ENCODE assay signal across 33 cellular contexts in genomic region chr15:66796343-66796742, GRCh38.
"Had no signal": no experiment of that assay in that cellular context is flagged by ENCODE, and none has a peak within 500 bp of the region (broad histone marks: within the 10 kb centered on the region; RNA-seq: fewer than 3 reads in every experiment).

No MANE protein-coding gene starts in this region.

- H3K4me3 Mint-ChIP-seq: activated B cell treated with CpG ODN at 0.5 μM for 24 hours; activated CD4-positive, alpha-beta memory T cell treated with anti-CD3 and anti-CD28 coated beads, Interleukin-2, amount 10 ng/mL, durations not matched to agents 7 days and 5 days; activated T-cell treated with anti-CD3 and anti-CD28 coated beads, Interleukin-2, amount 50 U/mL, for 24 hours; brain had no signal

- DNase-seq: activated B cell treated with CpG ODN at 0.5 μM for 24 hours; activated CD4-positive, alpha-beta memory T cell treated with anti-CD3 and anti-CD28 coated beads, Interleukin-2, amount 10 ng/mL, durations not matched to agents 7 days and 5 days; activated CD4-positive, alpha-beta T cell treated with anti-CD3 and anti-CD28 coated beads for 4 hours; activated CD4-positive, CD25-positive, alpha-beta regulatory T cell treated with anti-CD3 and anti-CD28 coated beads, Interleukin-2, amount 50 U/mL, for 72 hours; activated CD8-positive, alpha-beta memory T cell treated with anti-CD3 and anti-CD28 coated beads for 24 hours; activated gamma-delta T cell; activated naive CD4-positive, alpha-beta T cell treated with Interleukin-2 at 50 U/mL for 16 hours; activated T-cell treated with anti-CD3 and anti-CD28 coated beads, Interleukin-2, amount 50 U/mL, for 24 hours; adrenal gland; caudate nucleus; cerebellar nuclear complex; MM.1S; MV-4-11; NCI-H1092; NCI-H1436 treated with DMSO at 0.1 percent for 48 hours; NCI-H1694 treated with DMSO at 0.1 percent for 48 hours; NCI-H2029; NCI-H2171; NCI-H510A; NCI-H748 treated with DMSO at 0.1 percent for 48 hours; NK-92 treated with Interleukin-12 subunit alpha and Interleukin-12 subunit beta, amount 100 ng/mL, for 24 hours; PC-9; Right ventricle myocardium superior; SW 1271; T-helper 1 cell; T-helper 2 cell; T-helper 9 cell had no signal

- H3K4me3 ChIP-seq: adrenal gland, PC-9 had no signal

- H3K9me3 Mint-ChIP-seq: activated B cell treated with CpG ODN at 0.5 μM for 24 hours; activated CD4-positive, alpha-beta memory T cell treated with anti-CD3 and anti-CD28 coated beads, Interleukin-2, amount 10 ng/mL, durations not matched to agents 7 days and 5 days; activated naive CD4-positive, alpha-beta T cell treated with anti-CD3 and anti-CD28 coated beads, Interleukin-2, amount 50 U/mL, for 72 hours; activated T-cell treated with anti-CD3 and anti-CD28 coated beads, Interleukin-2, amount 50 U/mL, for 24 hours; activated T-helper 2 cell treated with anti-CD3 and anti-CD28 coated beads, Interferon-gamma antibody, Interleukin-2, Interleukin-4, amounts not matched to agents 10 μg/mL and 5 μg/mL and 100 μg/mL, durations not matched to agents 14 hours and 24 hours and 36 hours had no signal

- H3K9ac ChIP-seq: KMS-11 had no signal

- H2AFZ ChIP-seq: PC-9 had no signal

- ATAC-seq: activated naive CD4-positive, alpha-beta T cell treated with anti-CD3 and anti-CD28 coated beads, Interleukin-2, amount 50 U/mL, for 72 hours had no signal

- H3K4me2 ChIP-seq: KMS-11, PC-9 had no signal

- H3K36me3 Mint-ChIP-seq: activated naive CD4-positive, alpha-beta T cell treated with anti-CD3 and anti-CD28 coated beads, Interleukin-2, amount 50 U/mL, for 72 hours; brain had no signal

- H3K27ac ChIP-seq: adrenal gland, KMS-11, PC-9, VCaP had no signal

- H3K9me3 ChIP-seq: adrenal gland had no signal

- H3K27me3 ChIP-seq: adrenal gland had no signal

- H3K36me3 ChIP-seq: adrenal gland had no signal

- FAIRE-seq: bronchial epithelial cell had no signal

- H3K27me3 Mint-ChIP-seq: activated T-cell treated with anti-CD3 and anti-CD28 coated beads, Interleukin-2, amount 50 U/mL, for 24 hours had no signal

- H3K4me1 ChIP-seq: adrenal gland had no signal

- H3K4me1 Mint-ChIP-seq: activated B cell treated with CpG ODN at 0.5 μM for 24 hours; activated CD4-positive, alpha-beta memory T cell treated with anti-CD3 and anti-CD28 coated beads, Interleukin-2, amount 10 ng/mL, durations not matched to agents 7 days and 5 days had no signal

- H3K27ac Mint-ChIP-seq: activated B cell treated with CpG ODN at 0.5 μM for 24 hours; activated CD4-positive, alpha-beta memory T cell treated with anti-CD3 and anti-CD28 coated beads, Interleukin-2, amount 10 ng/mL, durations not matched to agents 7 days and 5 days; activated T-cell treated with anti-CD3 and anti-CD28 coated beads, Interleukin-2, amount 50 U/mL, for 24 hours; activated T-helper 2 cell treated with anti-CD3 and anti-CD28 coated beads, Interferon-gamma antibody, Interleukin-2, Interleukin-4, amounts not matched to agents 10 μg/mL and 5 μg/mL and 100 μg/mL, durations not matched to agents 14 hours and 24 hours and 36 hours; brain had no signal
